In the genomic region with DNA sequence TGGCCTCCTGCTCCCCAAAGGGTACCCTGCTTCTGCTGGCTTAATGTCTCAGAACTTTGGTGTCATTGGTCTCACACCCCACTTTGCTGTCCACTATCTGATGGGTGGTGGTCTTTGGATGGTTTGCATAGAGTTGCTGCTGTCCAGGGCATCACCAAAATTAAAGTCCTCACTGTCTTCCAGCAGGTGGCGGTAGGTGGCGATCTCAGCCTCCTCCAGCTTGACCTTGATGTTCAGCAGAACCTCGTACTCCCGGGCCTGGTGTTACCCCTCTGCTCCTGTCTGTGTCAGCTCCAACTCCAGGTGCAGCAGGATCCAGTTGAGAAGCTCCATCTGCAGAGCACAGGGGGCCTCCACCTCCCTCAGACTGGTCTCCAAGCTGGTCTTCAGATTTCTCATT, we compare ENCODE assay signal across 13 cellular contexts.
DNase-seq lines count a peak whose midpoint lies in the region; ATAC-seq, FAIRE-seq and TF ChIP-seq lines count a peak whose summit lies in the region.
"Had no signal": no experiment of that assay in that cellular context is flagged by ENCODE, and none has a peak within 500 bp of the region (broad histone marks: within the 10 kb centered on the region; RNA-seq: fewer than 3 reads in every experiment).

No MANE protein-coding gene starts in this region.

- SMC1A ChIA-PET in GM12878 (lab: Charles Lee; ENCODE audit: uncharacterized antibody, unreplicated experiment) = interaction anchor here (1.2 to 2.3 kb wide), 5 partner anchors 11 to 1494 kb away, joined by 3 to 11 read pairs (median 4); no protein-coding TSS in a partner anchor

- H3K4me1 ChIP-seq in GM12878 (ENCODE audit: control insufficient read depth, insufficient read depth, low read length) = no peaks in the 10 kb centered on the region
- H3K4me1 ChIP-seq: breast epithelium, esophagus squamous epithelium had no signal

- no peak for TF ChIP-seq EP300 in GM12878 (IDR thresholded peaks at IDR 0.05; ENCODE audit: borderline replicate concordance in 1 of 2, control insufficient read depth in 1 of 2, low read depth in 2 of 2, low read length in 2 of 2)

- intact Hi-C loops in GM12878 (cut with micrococcal nuclease; ENCODE audit: unreplicated experiment) = loop anchor here (2.0 to 5.0 kb wide), 2 partner anchors 48 to 1491 kb away; no protein-coding TSS in a partner anchor

- in situ Hi-C loops in KBM-7 (cut with MboI; ENCODE audit: low pct_unique_long_range_greater_than_20kb, low sequenced_read_pairs) = no loop called here
- in situ Hi-C loops in GM12878 (cut with MboI) = no loop called here

- BruUV-seq in GM12878 (replicated peaks; lab: Mats Ljungman, UMichigan) = no TSS peak

- H3K27me3 ChIP-seq in GM12878 (replicated peaks in 1 of 2; ENCODE audit: control insufficient read depth in 2 of 2, insufficient read depth in 2 of 2, low read length in 1 of 2) = no peaks in the 10 kb centered on the region
- H3K27me3 ChIP-seq: breast epithelium, esophagus squamous epithelium had no signal

- no peak overlapping the region for H3K9ac ChIP-seq in GM12878 (ENCODE audit: control insufficient read depth, insufficient read depth, low read length)

- no peak overlapping the region for H3K4me3 ChIP-seq in GM12865 (ENCODE audit: low read depth, low read length)
- H3K4me3 ChIP-seq in GM12878 = no peak overlapping the region
- H3K4me3 ChIP-seq: breast epithelium, esophagus squamous epithelium had no signal

- H3K27ac ChIP-seq in 22Rv1 (no peak overlapping the region), GM12878 (ENCODE audit: control insufficient read depth, insufficient read depth) (no peak overlapping the region)
- H3K27ac ChIP-seq: breast epithelium, esophagus squamous epithelium had no signal

- no peaks in the 10 kb centered on the region for H4K20me1 ChIP-seq in GM12878 (ENCODE audit: control insufficient read depth, insufficient read depth)

- H2AFZ ChIP-seq in GM12878 (ENCODE audit: control insufficient read depth, low read depth, low read length) = no peak overlapping the region

- RAD21 ChIA-PET in GM12878 (lab: Charles Lee; ENCODE audit: unreplicated experiment) = interaction anchor here (0.9 to 1.7 kb wide), 3 partner anchors 48 to 1493 kb away, joined by 4 to 6 read pairs (median 5); no protein-coding TSS in a partner anchor

- no peaks in the 10 kb centered on the region for H3K79me2 ChIP-seq in GM12878 (ENCODE audit: control insufficient read depth, insufficient read depth, low read length)

- TF ChIP-seq POLR2A in GM12878 (IDR thresholded peaks at IDR 0.05; ENCODE audit: low read depth, low read length) = no peak

- ATAC-seq in GM12878 (peak; percentile 81), HG03520 (IDR thresholded peaks at IDR 0.05; ENCODE audit: unreplicated experiment) (no peak), left lobe of liver (no peak)

- POLR2A ChIA-PET in GM12878 (lab: Charles Lee) = no interaction called here

- H3K4me2 ChIP-seq in GM12878 (ENCODE audit: control insufficient read depth, insufficient read depth) = no peak overlapping the region

- CTCF ChIA-PET in GM12878 (lab: Yijun Ruan, JAX) = interaction anchor here (0.6 to 3.8 kb wide), 7 partner anchors 8 to 1493 kb away, joined by 3 to 56 read pairs (median 7); no protein-coding TSS in a partner anchor

- no peaks in the 10 kb centered on the region for H3K36me3 ChIP-seq in GM12878 (ENCODE audit: control insufficient read depth in 2 of 2, insufficient read depth in 2 of 2, low read length in 1 of 2)
- H3K36me3 ChIP-seq: breast epithelium, esophagus squamous epithelium had no signal

- H3K9me3 ChIP-seq in GM12878 (replicated peaks; ENCODE audit: control insufficient read depth, insufficient read depth, low read length) = no peaks in the 10 kb centered on the region

- WGBS in GM12878 (ENCODE audit: insufficient coverage, insufficient replicate concordance, low lambda C conversion rate, missing lambda C conversion rate) = 24% methylated on average over 4 of the region's 4 CpGs

- TF ChIP-seq CTCF in 22Rv1 (IDR thresholded peaks at IDR 0.05) (peak; percentile 64), GM12865 (IDR thresholded peaks at IDR 0.05; ENCODE audit: insufficient read depth, low read depth, low read length, missing control alignments) (peak; percentile 51), GM12878 (IDR thresholded peaks at IDR 0.05 in 2 of 3, conservative IDR thresholded peaks at IDR 0.05 in 1 of 3; ENCODE audit: control insufficient read depth in 2 of 3, extremely low read depth in 1 of 3, insufficient read depth in 1 of 3, low read depth in 3 of 3, low read length in 3 of 3) (peak; percentile 22 to 42 (median 38); a peak in 4 of 6 replicates)

- FAIRE-seq in GM12878 (lab: Jason Lieb, UNC) = peak; percentile 49
- FAIRE-seq: kidney had no signal

- DNase-seq in GM12865 (ENCODE audit: low read depth) = peak; percentile 38
- DNase-seq in KBM-7 = peak; percentile 9
- no peak for DNase-seq in GM12878 (ENCODE audit: low read depth, low spot score)
- no peak for DNase-seq in left lobe of liver (ENCODE audit: low spot score)
- no peak for DNase-seq in HCEC 1CT
- no peak for DNase-seq in middle frontal gyrus (ENCODE audit: extremely low spot score, low spot score)
- DNase-seq: esophagus squamous epithelium; kidney; NCI-H748 treated with DMSO at 0.1 percent for 48 hours; stimulated activated naive B cell treated with anti-CD40 and anti-IgM and Interleukin-4, amounts not matched to agents 10 μg/mL and 1 μg/mL and 100 μg/mL, for 72 hours had no signal

- TF ChIP-seq RAD21 in GM12878 (IDR thresholded peaks at IDR 0.05; ENCODE audit: insufficient read depth, low read depth, low read length) = peak; percentile 24; the same call in 1 of the 2 replicates

TF ChIP-seq in GM12878, 131 proteins besides CTCF, POLR2A, EP300 and RAD21:
- TF ChIP-seq JUND (IDR thresholded peaks at IDR 0.05; ENCODE audit: low read depth, low read length) (no peak), SMC3 (IDR thresholded peaks at IDR 0.05; ENCODE audit: borderline replicate concordance, low read length) (peak; percentile 30; the same call in 1 of the 2 replicates)
- TF ChIP-seq, protein P1, sequence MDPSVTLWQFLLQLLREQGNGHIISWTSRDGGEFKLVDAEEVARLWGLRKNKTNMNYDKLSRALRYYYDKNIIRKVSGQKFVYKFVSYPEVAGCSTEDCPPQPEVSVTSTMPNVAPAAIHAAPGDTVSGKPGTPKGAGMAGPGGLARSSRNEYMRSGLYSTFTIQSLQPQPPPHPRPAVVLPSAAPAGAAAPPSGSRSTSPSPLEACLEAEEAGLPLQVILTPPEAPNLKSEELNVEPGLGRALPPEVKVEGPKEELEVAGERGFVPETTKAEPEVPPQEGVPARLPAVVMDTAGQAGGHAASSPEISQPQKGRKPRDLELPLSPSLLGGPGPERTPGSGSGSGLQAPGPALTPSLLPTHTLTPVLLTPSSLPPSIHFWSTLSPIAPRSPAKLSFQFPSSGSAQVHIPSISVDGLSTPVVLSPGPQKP (IDR thresholded peaks at IDR 0.05; ENCODE audit: low read depth, low read length) = no peak

Comparison
In these comparisons a context has a peak if more than half of its experiments do, and no peak if none do; other contexts are left out.
1. DNase-seq: peak in GM12865 (single experiment) and KBM-7 (single experiment); none in GM12878 (single experiment), left lobe of liver (single experiment), HCEC 1CT (single experiment) and middle frontal gyrus (single experiment).
2. Peak in every context shown above with its lines, with median percentiles within 50 percentile points of each other: CTCF ChIP-seq.